ENCODE assay signal across 1 cellular context in the genomic region with DNA sequence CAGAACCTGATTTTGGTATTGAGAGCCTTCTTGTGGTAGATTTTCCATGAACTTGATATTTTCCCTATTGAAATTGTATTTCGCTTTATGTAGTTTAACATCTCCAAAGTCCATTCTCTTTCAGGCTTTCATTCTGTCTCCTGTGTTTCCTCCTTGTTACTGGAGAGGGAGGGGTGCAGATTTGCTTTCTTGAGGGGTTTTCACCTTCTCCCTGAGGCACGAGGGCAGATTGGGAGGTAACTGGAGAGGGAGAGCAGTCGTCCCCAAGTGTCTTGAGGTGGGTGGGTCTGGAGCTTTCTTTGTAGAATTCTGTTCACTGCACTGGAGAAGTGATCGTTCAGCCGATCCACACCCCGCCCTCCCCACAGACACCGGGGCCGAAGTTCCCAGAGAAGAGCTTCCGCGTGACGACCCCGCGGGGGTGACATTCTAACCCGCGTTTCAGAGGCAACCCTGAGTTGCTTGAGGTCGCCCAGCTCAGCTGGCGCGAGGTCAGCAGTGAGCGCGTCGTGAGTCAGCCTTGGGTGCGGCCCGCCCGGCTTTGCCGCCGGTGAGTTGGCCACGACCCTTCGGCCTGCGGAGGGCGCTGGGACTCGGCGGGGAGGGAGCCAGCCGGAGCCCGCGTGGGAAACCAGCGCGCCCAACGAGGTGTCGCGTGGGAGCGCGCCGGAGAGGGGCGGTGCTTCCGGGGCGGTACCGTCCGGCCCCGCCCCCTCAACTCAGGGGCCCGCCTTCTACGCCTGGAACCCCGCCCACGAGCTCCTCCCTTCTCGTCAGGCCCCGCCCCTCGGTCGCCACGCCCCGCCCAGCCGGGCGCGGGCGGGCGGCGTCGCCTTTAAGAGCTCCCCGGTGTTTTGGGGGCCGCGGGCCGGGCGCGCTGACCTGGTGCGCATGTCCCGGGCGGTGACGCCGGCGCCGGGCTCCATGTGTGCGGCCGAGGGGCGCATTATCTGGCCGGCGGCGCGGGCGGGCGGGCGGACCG.
A peak's percentile ranks its signal among the peaks of the same experiment; 100 is the strongest.
TF ChIP-seq lines count a peak whose summit lies in the region.

TSS of gene GATAD2A (plus strand) at position 797 of the 982 bp plus-strand sequence. CDS start 59,671 bp downstream, outside the sequence.

TF ChIP-seq in K562, 482 proteins besides CTCF, POLR2A, EP300 and RAD21 (continued from another document and continues in another):
- TF ChIP-seq, protein P1, sequence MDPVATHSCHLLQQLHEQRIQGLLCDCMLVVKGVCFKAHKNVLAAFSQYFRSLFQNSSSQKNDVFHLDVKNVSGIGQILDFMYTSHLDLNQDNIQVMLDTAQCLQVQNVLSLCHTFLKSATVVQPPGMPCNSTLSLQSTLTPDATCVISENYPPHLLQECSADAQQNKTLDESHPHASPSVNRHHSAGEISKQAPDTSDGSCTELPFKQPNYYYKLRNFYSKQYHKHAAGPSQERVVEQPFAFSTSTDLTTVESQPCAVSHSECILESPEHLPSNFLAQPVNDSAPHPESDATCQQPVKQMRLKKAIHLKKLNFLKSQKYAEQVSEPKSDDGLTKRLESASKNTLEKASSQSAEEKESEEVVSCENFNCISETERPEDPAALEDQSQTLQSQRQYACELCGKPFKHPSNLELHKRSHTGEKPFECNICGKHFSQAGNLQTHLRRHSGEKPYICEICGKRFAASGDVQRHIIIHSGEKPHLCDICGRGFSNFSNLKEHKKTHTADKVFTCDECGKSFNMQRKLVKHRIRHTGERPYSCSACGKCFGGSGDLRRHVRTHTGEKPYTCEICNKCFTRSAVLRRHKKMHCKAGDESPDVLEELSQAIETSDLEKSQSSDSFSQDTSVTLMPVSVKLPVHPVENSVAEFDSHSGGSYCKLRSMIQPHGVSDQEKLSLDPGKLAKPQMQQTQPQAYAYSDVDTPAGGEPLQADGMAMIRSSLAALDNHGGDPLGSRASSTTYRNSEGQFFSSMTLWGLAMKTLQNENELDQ (CRISPR knock-in tag; IDR thresholded peaks at IDR 0.05; ENCODE audit: borderline replicate concordance): no peak
- TF ChIP-seq ZNF3 (CRISPR knock-in tag; IDR thresholded peaks at IDR 0.05): no peak
- no peak for TF ChIP-seq TCF7 (IDR thresholded peaks at IDR 0.05; ENCODE audit: borderline replicate concordance)
- TF ChIP-seq NR2C1 (IDR thresholded peaks at IDR 0.05): peak; percentile 90
- peak; percentile 88 for TF ChIP-seq NR2C1 (tag; IDR thresholded peaks at IDR 0.05)
- no peak for TF ChIP-seq NR2F6 (CRISPR knock-in tag; IDR thresholded peaks at IDR 0.05)
- no peak for TF ChIP-seq ZNF551 (CRISPR knock-in tag; IDR thresholded peaks at IDR 0.05)
- peak; percentile 59; the same call in 1 of the 2 replicates for TF ChIP-seq DMBX1 (CRISPR knock-in tag; IDR thresholded peaks at IDR 0.05; ENCODE audit: borderline replicate concordance)
- 0 out of 2 replicates have a peak, but pooled peaks have one; percentile 12 for TF ChIP-seq MXI1 (IDR thresholded peaks at IDR 0.05; ENCODE audit: low read depth, low read length)
- TF ChIP-seq ZKSCAN1 (IDR thresholded peaks at IDR 0.05; ENCODE audit: low read depth, low read length): peak; percentile 75
- peak; percentile 52; the same call in 1 of the 2 replicates for TF ChIP-seq TEAD4 (IDR thresholded peaks at IDR 0.05; ENCODE audit: low read length)
- TF ChIP-seq TEAD4 (CRISPR knock-in tag; IDR thresholded peaks at IDR 0.05; ENCODE audit: borderline replicate concordance): no peak; the same call in 1 of the 2 replicates
- no peak for TF ChIP-seq NFATC3 (IDR thresholded peaks at IDR 0.05)
- TF ChIP-seq HDAC1 (IDR thresholded peaks at IDR 0.05): peak in 1 of 2 experiments; percentile 99; a peak in 2 of 4 replicates
- no peak for TF ChIP-seq NFXL1 (CRISPR knock-in tag; IDR thresholded peaks at IDR 0.05)
- TF ChIP-seq ZNF583 (CRISPR knock-in tag; IDR thresholded peaks at IDR 0.05): peak; percentile 50; the same call in 1 of the 2 replicates
- no peak for TF ChIP-seq ILK (tag; IDR thresholded peaks at IDR 0.05; ENCODE audit: borderline replicate concordance, low read depth)
- peak; percentile 48 for TF ChIP-seq ZBTB7A (IDR thresholded peaks at IDR 0.05; ENCODE audit: borderline replicate concordance, control insufficient read depth, low read depth, low read length)
- TF ChIP-seq NCOA2 (IDR thresholded peaks at IDR 0.05; ENCODE audit: partially characterized antibody in 2 of 2): no peak
- TF ChIP-seq FOXA3 (CRISPR knock-in tag; conservative IDR thresholded peaks at IDR 0.05 in 1 of 2, IDR thresholded peaks at IDR 0.05 in 1 of 2): peak in 1 of 2 experiments; percentile 66; a peak in 1 of 4 replicates
- TF ChIP-seq FOXK1 (CRISPR knock-in tag; IDR thresholded peaks at IDR 0.05; ENCODE audit: borderline replicate concordance): peak; percentile 95; the same call in 1 of the 2 replicates
- no peak for TF ChIP-seq HBP1 (CRISPR knock-in tag; IDR thresholded peaks at IDR 0.05)
- TF ChIP-seq MAFF (IDR thresholded peaks at IDR 0.05; ENCODE audit: low read length): no peak
- no peak; a peak in 1 of 4 replicates for TF ChIP-seq ZMIZ1 (IDR thresholded peaks at IDR 0.05; ENCODE audit: low read depth in 2 of 2, low read length in 2 of 2)
- TF ChIP-seq EZH2 (IDR thresholded peaks at IDR 0.05; ENCODE audit: borderline replicate concordance, low read depth, low read length): no peak
- peak; percentile 93 to 97 for TF ChIP-seq MAZ (CRISPR knock-in tag; conservative IDR thresholded peaks at IDR 0.05 in 1 of 2, IDR thresholded peaks at IDR 0.05 in 1 of 2)
- peak; percentile 98 for TF ChIP-seq CTBP1 (IDR thresholded peaks at IDR 0.05; ENCODE audit: borderline replicate concordance)
- TF ChIP-seq CAMTA2 (CRISPR knock-in tag; conservative IDR thresholded peaks at IDR 0.05): no peak
- no peak for TF ChIP-seq HDAC6 (IDR thresholded peaks at IDR 0.05; ENCODE audit: low read depth, low read length)
- peak; percentile 46 for TF ChIP-seq SAP30 (IDR thresholded peaks at IDR 0.05; ENCODE audit: borderline replicate concordance, insufficient read depth, low read depth, low read length, poor library complexity, severe bottlenecking)
- TF ChIP-seq ZNF133 (CRISPR knock-in tag; IDR thresholded peaks at IDR 0.05): no peak
- TF ChIP-seq POLR2G (IDR thresholded peaks at IDR 0.05; ENCODE audit: low read depth, low read length): peak; percentile 82
- peak; percentile 94 for TF ChIP-seq FIP1L1 (IDR thresholded peaks at IDR 0.05; ENCODE audit: low read depth, low read length, poor library complexity, severe bottlenecking)
- TF ChIP-seq, protein P2, sequence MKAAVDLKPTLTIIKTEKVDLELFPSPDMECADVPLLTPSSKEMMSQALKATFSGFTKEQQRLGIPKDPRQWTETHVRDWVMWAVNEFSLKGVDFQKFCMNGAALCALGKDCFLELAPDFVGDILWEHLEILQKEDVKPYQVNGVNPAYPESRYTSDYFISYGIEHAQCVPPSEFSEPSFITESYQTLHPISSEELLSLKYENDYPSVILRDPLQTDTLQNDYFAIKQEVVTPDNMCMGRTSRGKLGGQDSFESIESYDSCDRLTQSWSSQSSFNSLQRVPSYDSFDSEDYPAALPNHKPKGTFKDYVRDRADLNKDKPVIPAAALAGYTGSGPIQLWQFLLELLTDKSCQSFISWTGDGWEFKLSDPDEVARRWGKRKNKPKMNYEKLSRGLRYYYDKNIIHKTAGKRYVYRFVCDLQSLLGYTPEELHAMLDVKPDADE (conservative IDR thresholded peaks at IDR 0.05; ENCODE audit: control insufficient read depth, low read depth, low read length): no peak; the same call in none of the 2 replicates
- TF ChIP-seq, protein P3, sequence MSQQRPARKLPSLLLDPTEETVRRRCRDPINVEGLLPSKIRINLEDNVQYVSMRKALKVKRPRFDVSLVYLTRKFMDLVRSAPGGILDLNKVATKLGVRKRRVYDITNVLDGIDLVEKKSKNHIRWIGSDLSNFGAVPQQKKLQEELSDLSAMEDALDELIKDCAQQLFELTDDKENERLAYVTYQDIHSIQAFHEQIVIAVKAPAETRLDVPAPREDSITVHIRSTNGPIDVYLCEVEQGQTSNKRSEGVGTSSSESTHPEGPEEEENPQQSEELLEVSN (IDR thresholded peaks at IDR 0.05; ENCODE audit: borderline replicate concordance in 1 of 2, extremely low read depth in 1 of 2, insufficient read depth in 1 of 2, insufficient read length in 1 of 2, low read depth in 1 of 2, low read length in 1 of 2, poor library complexity in 1 of 2, severe bottlenecking in 1 of 2): peak; percentile 98 to 99
- peak; percentile 52 for TF ChIP-seq RBM25 (IDR thresholded peaks at IDR 0.05; ENCODE audit: low read depth, low read length, severe bottlenecking)
- no peak; a peak in 1 of 4 replicates for TF ChIP-seq ARNT (IDR thresholded peaks at IDR 0.05)
- TF ChIP-seq ZNF354B (CRISPR knock-in tag; IDR thresholded peaks at IDR 0.05): no peak
- TF ChIP-seq ARID1B (IDR thresholded peaks at IDR 0.05): peak; percentile 75
- TF ChIP-seq BCOR (IDR thresholded peaks at IDR 0.05): 0 out of 2 replicates have a peak, but pooled peaks have one; percentile 10
- peak; percentile 100 for TF ChIP-seq TFAP4 (CRISPR knock-in tag; IDR thresholded peaks at IDR 0.05; ENCODE audit: borderline replicate concordance)
- peak; percentile 76; the same call in 1 of the 2 replicates for TF ChIP-seq KLF13 (tag; IDR thresholded peaks at IDR 0.05; ENCODE audit: borderline replicate concordance, low read depth)
- no peak for TF ChIP-seq NCOA6 (IDR thresholded peaks at IDR 0.05)
- peak; percentile 98 for TF ChIP-seq MTA3 (IDR thresholded peaks at IDR 0.05; ENCODE audit: borderline replicate concordance)
- TF ChIP-seq USF2 (CRISPR knock-in tag; IDR thresholded peaks at IDR 0.05): no peak
- no peak for TF ChIP-seq ZZZ3 (IDR thresholded peaks at IDR 0.05)
- TF ChIP-seq NR3C1 (CRISPR knock-in tag; IDR thresholded peaks at IDR 0.05): peak; percentile 57; the same call in 1 of the 2 replicates
- peak; percentile 36 for TF ChIP-seq HNRNPK (IDR thresholded peaks at IDR 0.05; ENCODE audit: low read depth, low read length, poor library complexity, severe bottlenecking)
- TF ChIP-seq ZNF146 (CRISPR knock-in tag; IDR thresholded peaks at IDR 0.05; ENCODE audit: unreplicated experiment): no peak
- no peak for TF ChIP-seq BCL6 (CRISPR knock-in tag; IDR thresholded peaks at IDR 0.05)
- peak; percentile 89 for TF ChIP-seq ATF3 (IDR thresholded peaks at IDR 0.05)
- TF ChIP-seq ATF3 (CRISPR knock-in tag; conservative IDR thresholded peaks at IDR 0.05): peak; percentile 94
- TF ChIP-seq JUNB (CRISPR knock-in tag; conservative IDR thresholded peaks at IDR 0.05): no peak
